In genomic region chr4:184298255-184298654, GRCh38 we compare ENCODE assay signal across 28 cellular contexts.
DNase-seq lines count a peak whose midpoint lies in the region; ATAC-seq, FAIRE-seq and TF ChIP-seq lines count a peak whose summit lies in the region.
"Had no signal": no experiment of that assay in that cellular context is flagged by ENCODE, and none has a peak within 500 bp of the region (broad histone marks: within the 10 kb centered on the region; RNA-seq: fewer than 3 reads in every experiment).

No MANE protein-coding gene starts in this region.

- DNase-seq in left ventricle myocardium superior (no peak), cardiac septum (ENCODE audit: low spot score) (no peak), GM12878 (ENCODE audit: low read depth, low spot score) (no peak), mesenchymal stem cell (no peak), NCI-H187 (lab: John Stamatoyannopoulos, UW) (no peak), hepatocyte (ENCODE audit: low spot score) (no peak), stomach (no peak)
- DNase-seq: activated CD4-positive, alpha-beta T cell treated with anti-CD3 and anti-CD28 coated beads for 4 hours; activated CD8-positive, alpha-beta memory T cell treated with anti-CD3 and anti-CD28 coated beads for 24 hours; activated naive CD4-positive, alpha-beta T cell treated with anti-CD3 and anti-CD28 coated beads, Interleukin-2, amount 50 U/mL, for 16 hours; activated T-cell treated with anti-CD3 and anti-CD28 coated beads for 4 hours; amygdala; CD4-positive, alpha-beta memory T cell; effector CD8-positive, alpha-beta T cell; MV-4-11; NCI-H1436 treated with DMSO at 0.1 percent for 48 hours; NCI-H345; NCI-H69; SIG-M5; stimulated activated CD4-positive, alpha-beta T cell treated with anti-CD3 and anti-CD28 coated beads, Interleukin-15, amount 100 ng/mL, for 24 hours; SW 1271; T-helper 9 cell had no signal

- H4K8ac ChIP-seq in mesenchymal stem cell (ENCODE audit: low read length) = no peak overlapping the region

- H3K9me2 ChIP-seq in hepatocyte (replicated peaks; ENCODE audit: insufficient read depth) = no peaks in the 10 kb centered on the region

- BruUV-seq in GM12878 (replicated peaks; lab: Mats Ljungman, UMichigan) = no TSS peak

- H2AK5ac ChIP-seq in mesenchymal stem cell (ENCODE audit: low read length, severe bottlenecking) = no peak overlapping the region

- no peak overlapping the region for H3K14ac ChIP-seq in mesenchymal stem cell (ENCODE audit: low read length in 2 of 2)

- H2BK12ac ChIP-seq in mesenchymal stem cell (ENCODE audit: low read length in 2 of 2) = no peak overlapping the region

- H2BK120ac ChIP-seq in mesenchymal stem cell (ENCODE audit: low read depth, low read length) = no peak overlapping the region

- in situ Hi-C loops in GM12878 (cut with MboI) = no loop called here

- no peaks in the 10 kb centered on the region; the same call in 1 of the 2 replicates for H3K79me2 ChIP-seq in GM12878 (ENCODE audit: control insufficient read depth, insufficient read depth, low read length)
- no peaks in the 10 kb centered on the region for H3K79me2 ChIP-seq in hepatocyte

- H2BK15ac ChIP-seq in mesenchymal stem cell (ENCODE audit: low read depth, poor library complexity, severe bottlenecking) = no peak overlapping the region

- H3K9me3 ChIP-seq in GM12878 (replicated peaks; ENCODE audit: control insufficient read depth, insufficient read depth, low read length) (peaks cover 3% of the 10 kb centered on the region; the same call in 2 of the 3 replicates), mesenchymal stem cell (ENCODE audit: control insufficient read depth, low read length) (no peaks in the 10 kb centered on the region), hepatocyte (ENCODE audit: low read depth) (no peaks in the 10 kb centered on the region), stomach (peaks cover 0 to 3% (median 0%) of the 10 kb centered on the region in 4 donors)
- H3K9me3 ChIP-seq: breast epithelium had no signal

- RAD21 ChIA-PET in GM12878 (lab: Charles Lee; ENCODE audit: unreplicated experiment) = interaction anchor here (1.0 to 1.6 kb wide), 2 partner anchors 15 to 34 kb away, joined by 5 read pairs; no protein-coding TSS in a partner anchor

- CTCF ChIA-PET in GM12878 (lab: Yijun Ruan, JAX) = interaction anchor here (1.7 to 1.8 kb wide), 2 partner anchors 8 to 11 kb away, joined by 4 to 6 read pairs; no protein-coding TSS in a partner anchor

- H2AFZ ChIP-seq in GM12878 (ENCODE audit: control insufficient read depth, low read depth, low read length) (no peak overlapping the region), mesenchymal stem cell (ENCODE audit: low read depth, low read length) (no peak overlapping the region), hepatocyte (no peak overlapping the region)

- H3K36me3 ChIP-seq in GM12878 (ENCODE audit: control insufficient read depth in 2 of 2, insufficient read depth in 2 of 2, low read length in 1 of 2) (no peaks in the 10 kb centered on the region), mesenchymal stem cell (ENCODE audit: control insufficient read depth in 1 of 2, insufficient read depth in 2 of 2, low read depth in 1 of 2, low read length in 2 of 2) (no peaks in the 10 kb centered on the region), hepatocyte (replicated peaks; ENCODE audit: insufficient read depth, low read depth) (no peaks in the 10 kb centered on the region), stomach (no peaks in the 10 kb centered on the region)
- H3K36me3 ChIP-seq: breast epithelium had no signal

- H3K79me1 ChIP-seq in mesenchymal stem cell (replicated peaks; ENCODE audit: low read length, poor library complexity, severe bottlenecking) = no peaks in the 10 kb centered on the region

- H4K91ac ChIP-seq in mesenchymal stem cell (ENCODE audit: low read length) = no peak overlapping the region

- H3K27me3 ChIP-seq in GM12878 (replicated peaks in 1 of 2; ENCODE audit: control insufficient read depth in 2 of 2, insufficient read depth in 2 of 2, low read length in 1 of 2) (no peaks in the 10 kb centered on the region), mesenchymal stem cell (ENCODE audit: control insufficient read depth in 1 of 2, insufficient read depth in 1 of 2, low read length in 2 of 2) (no peaks in the 10 kb centered on the region), hepatocyte (no peaks in the 10 kb centered on the region), stomach (no peaks in the 10 kb centered on the region)
- H3K27me3 ChIP-seq: breast epithelium had no signal

- no peak overlapping the region for H3K4ac ChIP-seq in mesenchymal stem cell (ENCODE audit: low read depth in 1 of 2, low read length in 2 of 2)

- H3K23ac ChIP-seq in mesenchymal stem cell (ENCODE audit: low read length in 2 of 2) = no peak overlapping the region

- SMC1A ChIA-PET in GM12878 (lab: Charles Lee; ENCODE audit: uncharacterized antibody, unreplicated experiment) = interaction anchor here (0.6 to 3.4 kb wide), 11 partner anchors 8 to 782 kb away, joined by 3 to 12 read pairs (median 4); no protein-coding TSS in a partner anchor

- ATAC-seq in left ventricle myocardium superior = peak; percentile 18
- ATAC-seq in GM12878 = peak; percentile 31; the same call in 1 of the 3 replicates
- ATAC-seq: HCT116; stimulated activated effector memory CD8-positive, alpha-beta T cell treated with anti-CD3 and anti-CD28 coated beads, Interleukin-12 subunit alpha, Interleukin-12 subunit beta, amount 100 ng/mL, for 72 hours had no signal

- no peak overlapping the region for H2BK5ac ChIP-seq in mesenchymal stem cell (ENCODE audit: low read depth, low read length, poor library complexity, severe bottlenecking)

- 100% methylated on average over 3 of the region's 3 CpGs for WGBS in GM12878 (ENCODE audit: insufficient coverage, insufficient replicate concordance, low lambda C conversion rate, missing lambda C conversion rate)
- WGBS in mesenchymal stem cell = 90% methylated on average over 2 of the region's 3 CpGs
- 79% methylated on average over 3 of the region's 3 CpGs for WGBS in hepatocyte (ENCODE audit: low lambda C conversion rate, missing lambda C conversion rate)
- 69 to 84% (median 78%) methylated on average over 3 of the region's 3 CpGs for WGBS in stomach, 5 donors

- TF ChIP-seq CTCF in GM12878 (IDR thresholded peaks at IDR 0.05 in 2 of 3, conservative IDR thresholded peaks at IDR 0.05 in 1 of 3; ENCODE audit: control insufficient read depth in 2 of 3, extremely low read depth in 1 of 3, insufficient read depth in 1 of 3, low read depth in 3 of 3, low read length in 3 of 3) (no peak), hepatocyte (IDR thresholded peaks at IDR 0.05; ENCODE audit: poor library complexity) (no peak), stomach (IDR thresholded peaks at IDR 0.05) (no peak)

- H3K27ac ChIP-seq in GM12878 (ENCODE audit: control insufficient read depth, insufficient read depth) (no peak overlapping the region), mesenchymal stem cell (ENCODE audit: low read length, poor library complexity, severe bottlenecking) (no peak overlapping the region), hepatocyte (no peak overlapping the region), stomach (no peak overlapping the region)
- H3K27ac ChIP-seq: breast epithelium, epithelial cell of prostate had no signal

- H3K4me2 ChIP-seq in GM12878 (ENCODE audit: control insufficient read depth, insufficient read depth) (no peak overlapping the region), mesenchymal stem cell (ENCODE audit: low read length, poor library complexity, severe bottlenecking) (no peak overlapping the region), hepatocyte (no peak overlapping the region)

- H3K4me1 ChIP-seq in GM12878 (ENCODE audit: control insufficient read depth, insufficient read depth, low read length) (peaks cover 4% of the 10 kb centered on the region; the same call in 1 of the 2 replicates), mesenchymal stem cell (ENCODE audit: control insufficient read depth, insufficient read depth, low read depth, low read length) (peaks cover 2% of the 10 kb centered on the region), hepatocyte (ENCODE audit: insufficient read depth) (peaks cover under 1% of the 10 kb centered on the region), stomach (peaks cover 0 to 11% (median 5%) of the 10 kb centered on the region in 4 donors)
- H3K4me1 ChIP-seq: breast epithelium had no signal

- H3K4me3 ChIP-seq in GM12878 = no peak overlapping the region
- no peak overlapping the region for H3K4me3 ChIP-seq in mesenchymal stem cell (ENCODE audit: insufficient read depth in 1 of 2, low read depth in 1 of 2, low read length in 2 of 2)
- no peak overlapping the region for H3K4me3 ChIP-seq in hepatocyte
- no peak overlapping the region for H3K4me3 ChIP-seq in stomach
- H3K4me3 ChIP-seq: breast epithelium had no signal

- TF ChIP-seq RAD21 in GM12878 (IDR thresholded peaks at IDR 0.05; ENCODE audit: insufficient read depth, low read depth, low read length) = no peak

- FAIRE-seq in GM12878 (lab: Jason Lieb, UNC) = no peak
- FAIRE-seq: D721Med, RCC 7860 had no signal

- H3K18ac ChIP-seq in mesenchymal stem cell (ENCODE audit: low read depth in 1 of 2, low read length in 2 of 2) = no peak overlapping the region

- TF ChIP-seq EP300 in GM12878 (IDR thresholded peaks at IDR 0.05; ENCODE audit: borderline replicate concordance in 1 of 2, control insufficient read depth in 1 of 2, low read depth in 2 of 2, low read length in 2 of 2) = no peak
- TF ChIP-seq EP300 in stomach (IDR thresholded peaks at IDR 0.05) = no peak

- no peaks in the 10 kb centered on the region for H4K20me1 ChIP-seq in GM12878 (ENCODE audit: control insufficient read depth, insufficient read depth)
- no peaks in the 10 kb centered on the region for H4K20me1 ChIP-seq in hepatocyte (ENCODE audit: insufficient read depth, poor library complexity, severe bottlenecking)

- TF ChIP-seq POLR2A in GM12878 (IDR thresholded peaks at IDR 0.05; ENCODE audit: low read depth, low read length) (no peak), stomach (IDR thresholded peaks at IDR 0.05) (no peak)

- intact Hi-C loops in left ventricle myocardium superior (cut with micrococcal nuclease) = no loop called here
- intact Hi-C loops in cardiac septum (cut with DNase I) = no loop called here
- intact Hi-C loops in GM12878 (cut with micrococcal nuclease; ENCODE audit: unreplicated experiment) = no loop called here
- intact Hi-C loops in stomach (cut with DNase I; ENCODE audit: low total_unique reads) = no loop called here

- H3K9ac ChIP-seq in GM12878 (ENCODE audit: control insufficient read depth, insufficient read depth, low read length) (no peak overlapping the region), mesenchymal stem cell (ENCODE audit: low read length) (peak overlapping the region; percentile 52)

- POLR2A ChIA-PET in GM12878 (lab: Charles Lee) = interaction anchor here (0.7 to 1.6 kb wide), 5 partner anchors 8 to 784 kb away, joined by 3 to 6 read pairs (median 4); no protein-coding TSS in a partner anchor

TF ChIP-seq in GM12878, 131 proteins besides CTCF, POLR2A, EP300 and RAD21 (continues in another document):
- no peak for TF ChIP-seq POU2F2 (IDR thresholded peaks at IDR 0.05; ENCODE audit: borderline replicate concordance, low read depth, low read length)
- no peak for TF ChIP-seq CBFB (IDR thresholded peaks at IDR 0.05; ENCODE audit: low read depth)
- TF ChIP-seq ETV6 (conservative IDR thresholded peaks at IDR 0.05 in 1 of 2, IDR thresholded peaks at IDR 0.05 in 1 of 2; ENCODE audit: borderline replicate concordance in 1 of 2, low read depth in 1 of 2) = no peak
- no peak for TF ChIP-seq RAD51 (IDR thresholded peaks at IDR 0.05)
